Comparison of ENCODE assay signal across 9 cellular contexts in the genomic region with DNA sequence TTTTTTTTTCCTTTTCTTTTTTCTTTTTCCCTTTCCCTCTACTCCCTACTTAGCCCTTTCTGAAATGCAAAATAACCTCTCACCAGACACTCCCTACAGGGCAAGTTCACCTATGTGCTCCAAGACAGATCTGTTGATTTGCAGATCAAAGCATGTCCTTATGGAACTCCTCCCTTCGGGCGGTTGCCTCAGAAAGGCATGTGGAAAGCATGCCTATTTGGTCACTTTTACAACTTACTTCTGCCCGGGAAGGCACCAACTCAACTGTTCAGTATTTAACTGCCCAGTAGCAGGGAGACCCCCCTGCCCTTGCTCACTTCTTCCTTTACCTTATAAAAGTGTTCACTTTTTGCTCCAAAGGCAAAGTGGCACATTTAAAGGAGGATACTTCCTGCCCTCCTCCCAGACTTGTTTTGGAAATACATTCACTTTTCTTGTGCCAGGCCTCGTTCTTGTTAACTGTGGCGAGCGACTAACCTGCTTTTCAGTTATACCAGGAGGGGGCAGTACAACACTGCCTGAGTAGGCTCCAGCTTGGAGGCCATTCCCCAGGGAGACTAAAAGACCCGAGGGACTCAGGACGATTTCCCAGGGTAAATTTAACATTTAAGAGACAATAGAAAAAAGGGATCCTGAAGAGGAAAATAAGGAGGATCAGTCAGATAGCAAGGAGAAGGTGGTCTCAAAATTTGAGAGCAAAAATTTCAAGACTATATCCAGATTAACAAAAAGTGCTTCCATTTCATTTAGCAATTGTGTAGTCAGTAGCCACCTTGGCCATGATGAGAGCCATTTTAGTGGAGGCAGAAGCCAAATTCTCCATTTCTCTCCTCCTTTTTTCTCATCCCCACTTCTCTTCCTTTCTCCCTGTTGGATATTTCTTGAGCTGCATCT. TPM values are rescaled to one million over a fixed set of nuclear protein-coding genes. Genes with fewer than 3 reads are reported as not detected.
A peak's percentile ranks its signal among the peaks of the same experiment; 100 is the strongest.
DNase-seq lines count a peak whose midpoint lies in the region; ATAC-seq and TF ChIP-seq lines count a peak whose summit lies in the region.
"Had no signal": no experiment of that assay in that cellular context is flagged by ENCODE, and none has a peak within 500 bp of the region (broad histone marks: within the 10 kb centered on the region; RNA-seq: fewer than 3 reads in every experiment).

No MANE protein-coding gene starts in this region.

- peak; percentile 74 for ATAC-seq in foreskin keratinocyte

- in situ Hi-C loops in Caki2 (cut with HindIII; ENCODE audit: low pct_unique_long_range_greater_than_20kb, low sequenced_read_pairs) = no loop called here

- peaks cover 3% of the 10 kb centered on the region for H3K9me3 Mint-ChIP-seq in activated T-helper 2 cell treated with anti-CD3 and anti-CD28 coated beads, Interferon-gamma antibody, Interleukin-2, Interleukin-4, amounts not matched to agents 10 μg/mL and 5 μg/mL and 100 μg/mL, durations not matched to agents 14 hours and 24 hours and 36 hours
- no peaks in the 10 kb centered on the region for H3K9me3 Mint-ChIP-seq in neural progenitor cell

- H3K36me3 Mint-ChIP-seq in activated T-helper 2 cell treated with anti-CD3 and anti-CD28 coated beads, Interferon-gamma antibody, Interleukin-2, Interleukin-4, amounts not matched to agents 10 μg/mL and 5 μg/mL and 100 μg/mL, durations not matched to agents 14 hours and 24 hours and 36 hours (ENCODE audit: low read depth) = no peaks in the 10 kb centered on the region
- no peaks in the 10 kb centered on the region for H3K36me3 Mint-ChIP-seq in neural progenitor cell
- H3K36me3 Mint-ChIP-seq: activated naive CD8-positive, alpha-beta T cell had no signal

- H3K36me3 ChIP-seq in OCI-LY3 (replicated peaks; ENCODE audit: low read depth, low read length) (no peaks in the 10 kb centered on the region), neural progenitor cell (no peaks in the 10 kb centered on the region), vagina (no peaks in the 10 kb centered on the region)

- H3K9ac ChIP-seq in OCI-LY3 (ENCODE audit: low read length) (peak overlapping the region; percentile 32), neural progenitor cell (no peak overlapping the region)

- H3K27ac ChIP-seq in OCI-LY3 (ENCODE audit: low read length) (peak overlapping the region; percentile 32), foreskin keratinocyte (peak overlapping the region; percentile 23), neural progenitor cell (no peak overlapping the region), vagina (no peak overlapping the region)

- no peaks in the 10 kb centered on the region for H3K27me3 Mint-ChIP-seq in activated T-helper 2 cell treated with anti-CD3 and anti-CD28 coated beads, Interferon-gamma antibody, Interleukin-2, Interleukin-4, amounts not matched to agents 10 μg/mL and 5 μg/mL and 100 μg/mL, durations not matched to agents 14 hours and 24 hours and 36 hours (ENCODE audit: low read depth)
- H3K27me3 Mint-ChIP-seq in neural progenitor cell (ENCODE audit: insufficient read depth, low read depth) = no peaks in the 10 kb centered on the region
- H3K27me3 Mint-ChIP-seq: activated naive CD8-positive, alpha-beta T cell had no signal

- peak overlapping the region; percentile 67 for H3K4me2 ChIP-seq in OCI-LY3 (ENCODE audit: low read length)
- no peak overlapping the region for H3K4me2 ChIP-seq in neural progenitor cell

- no peak overlapping the region for H3K27ac Mint-ChIP-seq in activated T-helper 2 cell treated with anti-CD3 and anti-CD28 coated beads, Interferon-gamma antibody, Interleukin-2, Interleukin-4, amounts not matched to agents 10 μg/mL and 5 μg/mL and 100 μg/mL, durations not matched to agents 14 hours and 24 hours and 36 hours
- H3K27ac Mint-ChIP-seq in neural progenitor cell = no peak overlapping the region
- H3K27ac Mint-ChIP-seq: activated naive CD8-positive, alpha-beta T cell had no signal

- H4K20me1 ChIP-seq in OCI-LY3 (ENCODE audit: insufficient read depth, low read length) (no peaks in the 10 kb centered on the region), neural progenitor cell (ENCODE audit: low read depth) (no peaks in the 10 kb centered on the region)

- H3K4me1 ChIP-seq in OCI-LY3 (ENCODE audit: low read length) (peaks cover 43% of the 10 kb centered on the region), foreskin keratinocyte (peaks cover 7% of the 10 kb centered on the region), neural progenitor cell (peaks cover 13% of the 10 kb centered on the region), vagina (no peaks in the 10 kb centered on the region)

- H3K4me1 Mint-ChIP-seq in activated T-helper 2 cell treated with anti-CD3 and anti-CD28 coated beads, Interferon-gamma antibody, Interleukin-2, Interleukin-4, amounts not matched to agents 10 μg/mL and 5 μg/mL and 100 μg/mL, durations not matched to agents 14 hours and 24 hours and 36 hours (ENCODE audit: low read depth) = peaks cover 31% of the 10 kb centered on the region
- no peaks in the 10 kb centered on the region for H3K4me1 Mint-ChIP-seq in neural progenitor cell

- no peak overlapping the region for H3K4me3 Mint-ChIP-seq in activated T-helper 2 cell treated with anti-CD3 and anti-CD28 coated beads, Interferon-gamma antibody, Interleukin-2, Interleukin-4, amounts not matched to agents 10 μg/mL and 5 μg/mL and 100 μg/mL, durations not matched to agents 14 hours and 24 hours and 36 hours (ENCODE audit: low read depth)
- H3K4me3 Mint-ChIP-seq in neural progenitor cell = no peak overlapping the region
- H3K4me3 Mint-ChIP-seq: activated naive CD8-positive, alpha-beta T cell had no signal

- no peak for TF ChIP-seq POLR2A in vagina (IDR thresholded peaks at IDR 0.05)

- H3K27me3 ChIP-seq in OCI-LY3 (ENCODE audit: low read depth, low read length) (no peaks in the 10 kb centered on the region), foreskin keratinocyte (no peaks in the 10 kb centered on the region), neural progenitor cell (no peaks in the 10 kb centered on the region), vagina (no peaks in the 10 kb centered on the region)

- TF ChIP-seq CTCF in GM20000 (IDR thresholded peaks at IDR 0.05; ENCODE audit: extremely low read depth, missing control alignments) = peak; percentile 60
- TF ChIP-seq CTCF in OCI-LY3 (IDR thresholded peaks at IDR 0.05; ENCODE audit: low read depth, low read length) = peak; percentile 98
- TF ChIP-seq CTCF in foreskin keratinocyte (conservative IDR thresholded peaks at IDR 0.05) = peak; percentile 96
- TF ChIP-seq CTCF in neural progenitor cell (IDR thresholded peaks at IDR 0.05) = peak; percentile 97
- peak in 2 of 3 experiments; percentile 43 to 64 for TF ChIP-seq CTCF in vagina (IDR thresholded peaks at IDR 0.05)

- H3K79me2 ChIP-seq in OCI-LY3 (ENCODE audit: low read length) = no peaks in the 10 kb centered on the region
- no peaks in the 10 kb centered on the region for H3K79me2 ChIP-seq in neural progenitor cell (ENCODE audit: low read depth)

- H3K4me3 ChIP-seq in OCI-LY3 (ENCODE audit: low read length) (peak overlapping the region; percentile 59), neural progenitor cell (no peak overlapping the region), vagina (no peak overlapping the region)

- H3F3A ChIP-seq in neural progenitor cell (ENCODE audit: low read depth) = peaks cover 8% of the 10 kb centered on the region

- H3K9me3 ChIP-seq in OCI-LY3 (ENCODE audit: insufficient read depth, low read length) (no peaks in the 10 kb centered on the region), neural progenitor cell (ENCODE audit: low read depth) (no peaks in the 10 kb centered on the region), vagina (no peaks in the 10 kb centered on the region)

- intact Hi-C loops in activated T-helper 2 cell treated with anti-CD3 and anti-CD28 coated beads, Interferon-gamma antibody, Interleukin-2, Interleukin-4, amounts not matched to agents 10 μg/mL and 5 μg/mL and 100 μg/mL, durations not matched to agents 14 hours and 24 hours and 36 hours (cut with micrococcal nuclease) = loop anchor here (1.0 to 2.0 kb wide), 6 partner anchors 9 to 225 kb away; no protein-coding TSS in a partner anchor
- intact Hi-C loops in vagina (cut with DNase I) = no loop called here

- DNase-seq in Caki2 (ENCODE audit: low read depth) (peak; percentile 31), GM20000 (ENCODE audit: low spot score) (peak; percentile 58), HuH-7 (ENCODE audit: low spot score) (peak; percentile 43), foreskin keratinocyte (peak in 1 of 2 donors; percentile 87), neural progenitor cell (ENCODE audit: low spot score) (peak; percentile 88), vagina (ENCODE audit: extremely low spot score in 2 of 2) (peak in 1 of 2 donors; percentile 75)
- peak; percentile 54 for DNase-seq in activated T-helper 2 cell treated with anti-CD3 and anti-CD28 coated beads, Interferon-gamma antibody, Interleukin-2, Interleukin-4, amounts not matched to agents 10 μg/mL and 5 μg/mL and 100 μg/mL, durations not matched to agents 14 hours and 24 hours and 36 hours (ENCODE audit: low spot score)

- H2AFZ ChIP-seq in OCI-LY3 (ENCODE audit: low read depth, low read length) = peak overlapping the region; percentile 77
- peak overlapping the region; percentile 74 for H2AFZ ChIP-seq in neural progenitor cell (replicated peaks)

RNA-seq across cellular contexts. Expression of gene SLAMF7, which starts 12.3 kb away (rescaled TPM):
- not detected in 2 replicates for total RNA-seq in Caki2 (2014; rRNA removed; shearing (Covaris generic); ENCODE audit: low replicate concordance)
- 4.1 and 5.5 TPM in 2 replicates for total RNA-seq in activated T-helper 2 cell treated with anti-CD3 and anti-CD28 coated beads, Interferon-gamma antibody, Interleukin-2, Interleukin-4, amounts not matched to agents 10 μg/mL and 5 μg/mL and 100 μg/mL, durations not matched to agents 14 hours and 24 hours and 36 hours
- total RNA-seq in foreskin keratinocyte = 4.7 and 8.7 TPM in 2 replicates
- polyA plus RNA-seq in foreskin keratinocyte = 3.1 and 5.4 TPM in 2 replicates
- not detected in 2 replicates for total RNA-seq in neural progenitor cell (ENCODE audit: low replicate concordance)
- total RNA-seq in vagina = 2.2 TPM

RNA-seq across cellular contexts. Expression of gene CD48, which starts 15.1 kb away (rescaled TPM):
- not detected in 2 replicates for total RNA-seq in Caki2 (2014; rRNA removed; shearing (Covaris generic); ENCODE audit: low replicate concordance)
- 101 and 103 TPM in 2 replicates for total RNA-seq in activated T-helper 2 cell treated with anti-CD3 and anti-CD28 coated beads, Interferon-gamma antibody, Interleukin-2, Interleukin-4, amounts not matched to agents 10 μg/mL and 5 μg/mL and 100 μg/mL, durations not matched to agents 14 hours and 24 hours and 36 hours
- total RNA-seq in foreskin keratinocyte (not detected in 2 replicates), neural progenitor cell (ENCODE audit: low replicate concordance) (not detected in 2 replicates), vagina (4.7 TPM)
- not detected in 2 replicates for polyA plus RNA-seq in foreskin keratinocyte

Comparison
In these comparisons a context has a peak if more than half of its experiments do, and no peak if none do; other contexts are left out.
1. H3K27ac ChIP-seq: peak in OCI-LY3 (single experiment) and foreskin keratinocyte (single experiment); none in neural progenitor cell (single experiment) and vagina (single experiment).
2. RNA of gene CD48, which starts 15.1 kb away (total RNA-seq): 101 to 103 TPM in activated T-helper 2 cell treated with anti-CD3 and anti-CD28 coated beads, Interferon-gamma antibody, Interleukin-2, Interleukin-4, amounts not matched to agents 10 μg/mL and 5 μg/mL and 100 μg/mL, durations not matched to agents 14 hours and 24 hours and 36 hours; 4.7 TPM in vagina (single experiment), not detected in Caki2, not detected in foreskin keratinocyte and not detected in neural progenitor cell; every median in the first group is over 10 times any median in the second.
3. Peak in every context shown above with its lines, with median percentiles within 50 percentile points of each other: CTCF ChIP-seq.